13 cellular contexts compared by ENCODE assay signal in the genomic region with DNA sequence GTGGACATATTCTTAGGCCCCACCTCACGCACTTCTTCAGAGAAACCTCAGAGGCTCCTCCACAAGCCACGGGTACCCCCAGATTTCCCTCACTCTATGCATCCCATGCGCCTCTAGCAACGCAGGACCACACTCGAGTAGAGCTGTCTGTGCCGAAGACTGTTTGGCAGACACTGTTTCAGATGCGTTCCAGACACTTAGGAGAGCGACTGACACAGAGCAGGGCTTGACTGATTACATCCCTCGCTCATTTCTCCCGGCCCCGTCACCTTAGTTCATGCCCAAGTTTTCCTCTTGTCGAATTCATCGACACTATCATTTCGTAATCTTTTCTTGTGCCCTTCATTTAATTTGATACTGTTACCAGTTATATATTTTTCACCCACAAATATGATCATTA. TPM values are rescaled to one million over a fixed set of nuclear protein-coding genes. Genes with fewer than 3 reads are reported as not detected.
"Had no signal": no experiment of that assay in that cellular context is flagged by ENCODE, and none has a peak within 500 bp of the region (broad histone marks: within the 10 kb centered on the region; RNA-seq: fewer than 3 reads in every experiment).

No MANE protein-coding gene starts in this region.

- H3K4me1 ChIP-seq: uterus had no signal

- H3K9me3 ChIP-seq: tibial artery, uterus had no signal

- DNase-seq: activated CD4-positive, alpha-beta T cell treated with anti-CD3 and anti-CD28 coated beads for 36 hours; activated CD4-positive, alpha-beta T cell treated with anti-CD3 and anti-CD28 coated beads, Interleukin-2, amount 50 U/mL, for 48 hours; foreskin keratinocyte; hypothalamus; islet precursor cell; stimulated activated CD4-positive, alpha-beta T cell treated with anti-CD3 and anti-CD28 coated beads, Interleukin-12 subunit alpha, Interleukin-12 subunit beta, amount 100 ng/mL, for 4 hours; stimulated activated CD4-positive, alpha-beta T cell treated with anti-CD3 and anti-CD28 coated beads, Interleukin-1b, Interleukin-23, amount 100 ng/mL, for 48 hours; stimulated activated CD8-positive, alpha-beta memory T cell treated with anti-CD3 and anti-CD28 coated beads, Interleukin-4, amount 100 ng/mL, for 48 hours; stimulated activated naive CD4-positive, alpha-beta T cell; tibial artery; uterus had no signal

- H3K27ac ChIP-seq: foreskin keratinocyte, uterus had no signal

- H3K36me3 ChIP-seq: tibial artery, uterus had no signal

- H3K27me3 ChIP-seq: foreskin keratinocyte, tibial artery, uterus had no signal

- H3K4me3 ChIP-seq: tibial artery, uterus had no signal

- ATAC-seq: activated CD4-positive, alpha-beta T cell treated with anti-CD3 and anti-CD28 coated beads for 36 hours; foreskin keratinocyte; WTC11 had no signal

RNA-seq across cellular contexts. Expression of a gene that starts 15.0 kb away (rescaled TPM):
- total RNA-seq: activated CD4-positive, alpha-beta T cell treated with anti-CD3 and anti-CD28 coated beads for 36 hours; activated T-helper 1 cell treated with anti-CD3 and anti-CD28 coated beads, Interleukin-12 subunit alpha, Interleukin-12 subunit beta, Interleukin-2, Interleukin-4 antibody, amounts not matched to agents 30 ng/mL and 10 ng/mL and 1 ng/mL, durations not matched to agents 14 hours and 24 hours and 36 hours had no signal
